ENCODE assay signal across 8 cellular contexts in genomic region chr16:82456683-82457082, GRCh38.
DNase-seq lines count a peak whose midpoint lies in the region; ATAC-seq and TF ChIP-seq lines count a peak whose summit lies in the region.

No MANE protein-coding gene starts in this region.

- H3K36me3 ChIP-seq in suprapubic skin, result no peaks in the 10 kb centered on the region

- peak; percentile 43 to 73 for TF ChIP-seq CTCF in suprapubic skin (IDR thresholded peaks at IDR 0.05)

- no peak overlapping the region for H3K27ac ChIP-seq in suprapubic skin

- H3K9me3 ChIP-seq in suprapubic skin, result no peaks in the 10 kb centered on the region

- peak; percentile 55 to 73 for DNase-seq in NCI-H524 (lab: John Stamatoyannopoulos, UW)
- DNase-seq in NCI-H524 treated with DMSO at 0.1 percent for 48 hours (lab: John Stamatoyannopoulos, UW), result no peak
- peak; percentile 50 for DNase-seq in LHCN-M2 (ENCODE audit: low read depth)
- peak; percentile 48 for DNase-seq in dedifferentiated amniotic fluid mesenchymal stem cell (ENCODE audit: extremely low spot score)
- DNase-seq in medulla oblongata (ENCODE audit: extremely low spot score), result peak; percentile 81
- no peak for DNase-seq in suprapubic skin (ENCODE audit: low spot score in 2 of 2)

- no peaks in the 10 kb centered on the region for H3K4me1 ChIP-seq in suprapubic skin

- TF ChIP-seq EP300 in suprapubic skin (IDR thresholded peaks at IDR 0.05), result no peak

- H3K4me3 ChIP-seq in suprapubic skin, result no peak overlapping the region

- ATAC-seq in GM21619 (IDR thresholded peaks at IDR 0.05; ENCODE audit: unreplicated experiment), result peak; percentile 78
- ATAC-seq in SK-N-SH treated with all-trans-retinoic acid at 6 μM for 48 hours, result peak; percentile 95

- 5% methylated on average over 4 of the region's 4 CpGs for WGBS in suprapubic skin

- TF ChIP-seq POLR2A in suprapubic skin (IDR thresholded peaks at IDR 0.05), result no peak

- no peaks in the 10 kb centered on the region for H3K27me3 ChIP-seq in suprapubic skin

TF ChIP-seq in SK-N-SH treated with all-trans-retinoic acid at 6 μM for 48 hours, 23 proteins besides CTCF, POLR2A, EP300 and RAD21:
- TF ChIP-seq RARB (CRISPR knock-in tag; IDR thresholded peaks at IDR 0.05) (no peak), ZC3H10 (CRISPR knock-in tag; IDR thresholded peaks at IDR 0.05) (no peak), ZNF8 (CRISPR knock-in tag; IDR thresholded peaks at IDR 0.05) (no peak), CSDC2 (CRISPR knock-in tag; IDR thresholded peaks at IDR 0.05) (no peak), ZFP30 (CRISPR knock-in tag; IDR thresholded peaks at IDR 0.05) (no peak), ISL1 (CRISPR knock-in tag; IDR thresholded peaks at IDR 0.05) (no peak), TOX (CRISPR knock-in tag; IDR thresholded peaks at IDR 0.05; ENCODE audit: borderline replicate concordance) (no peak), TCF4 (CRISPR knock-in tag; IDR thresholded peaks at IDR 0.05; ENCODE audit: borderline replicate concordance) (no peak)
TF ChIP-seq in SK-N-SH treated with all-trans-retinoic acid at 6 μM for 48 hours: peak in this region for 0.

Comparison
In these comparisons a context has a peak if more than half of its experiments do, and no peak if none do; other contexts are left out.
1. DNase-seq: peak in NCI-H524 (2 of 2), LHCN-M2 (single experiment), dedifferentiated amniotic fluid mesenchymal stem cell (single experiment) and medulla oblongata (single experiment); none in NCI-H524 treated with DMSO at 0.1 percent for 48 hours (single experiment) and suprapubic skin (0 of 2).